ENCODE assay signal across 29 cellular contexts in the genomic region with DNA sequence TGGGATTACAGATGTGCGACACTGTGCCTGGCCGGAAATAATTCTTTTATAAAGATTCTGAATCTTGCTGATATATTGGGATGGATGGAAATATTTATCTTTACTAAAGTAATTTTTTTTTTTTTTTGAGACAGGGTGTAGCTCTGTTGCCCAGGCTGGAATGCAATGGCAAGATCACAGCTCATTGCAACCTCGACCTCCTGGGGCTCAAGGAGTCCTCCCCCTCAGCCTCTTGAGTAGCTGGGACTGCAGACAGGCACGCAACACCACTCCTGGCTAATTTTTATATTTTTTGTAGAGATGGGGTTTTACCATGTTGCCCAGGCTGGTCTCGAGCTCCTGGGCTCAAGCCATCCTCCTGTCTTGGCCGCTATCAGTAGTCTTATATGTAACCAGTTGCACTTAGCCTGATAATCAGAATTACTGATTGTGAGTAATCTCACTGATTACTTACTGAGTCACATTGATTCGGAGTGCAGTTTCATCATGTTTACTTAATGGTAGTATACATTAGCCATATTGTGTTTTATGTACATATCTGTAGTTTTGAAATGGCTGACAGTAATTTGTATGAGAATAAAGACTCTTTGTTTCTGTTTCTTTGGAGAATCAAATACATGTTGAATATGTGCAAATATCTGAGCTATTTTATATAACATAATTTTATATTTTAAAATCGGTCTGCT. TPM values are rescaled to one million over a fixed set of nuclear protein-coding genes. Genes with fewer than 3 reads are reported as not detected.
DNase-seq lines count a peak whose midpoint lies in the region; ATAC-seq and TF ChIP-seq lines count a peak whose summit lies in the region.
"Had no signal": no experiment of that assay in that cellular context is flagged by ENCODE, and none has a peak within 500 bp of the region (broad histone marks: within the 10 kb centered on the region; RNA-seq: fewer than 3 reads in every experiment).

No MANE protein-coding gene starts in this region.

- POLR2A ChIA-PET in HEK293 (lab: Yijun Ruan, JAX), result no interaction called here

- H3K4me3 Mint-ChIP-seq in progenitor cell of endocrine pancreas (ENCODE audit: low read depth), result no peak overlapping the region
- H3K4me3 Mint-ChIP-seq: activated T-cell treated with anti-CD3 and anti-CD28 coated beads, Interleukin-2, amount 50 U/mL, for 4 hours; CD14-positive monocyte; neural progenitor cell; T-helper 17 cell had no signal

- TF ChIP-seq CTCF in HEK293 (tag by site-specific recombination; IDR thresholded peaks at IDR 0.05) (no peak), fibroblast of villous mesenchyme (IDR thresholded peaks at IDR 0.05; ENCODE audit: insufficient read depth, low read depth, low read length) (no peak), progenitor cell of endocrine pancreas (IDR thresholded peaks at IDR 0.05; ENCODE audit: unreplicated experiment) (no peak)

- H3K27ac ChIP-seq in HEK293 (ENCODE audit: extremely low read depth, low read depth, low read length), result no peak overlapping the region
- no peak overlapping the region for H3K27ac ChIP-seq in GM23248
- H3K27ac ChIP-seq: coronary artery, lower lobe of right lung, neural progenitor cell, Peyer's patch, SK-N-MC, tibial artery had no signal

- H3K4me1 Mint-ChIP-seq in progenitor cell of endocrine pancreas (ENCODE audit: low read depth), result peaks cover 56% of the 10 kb centered on the region
- H3K4me1 Mint-ChIP-seq: CD14-positive monocyte had no signal

- peaks cover 62% of the 10 kb centered on the region for H3K79me2 ChIP-seq in GM23248 (ENCODE audit: insufficient read depth)

- in situ Hi-C loops in GM23248 (cut with MboI), result no loop called here

- no peak overlapping the region for H3K4me2 ChIP-seq in GM23248 (ENCODE audit: unreplicated experiment)
- H3K4me2 ChIP-seq: neural progenitor cell had no signal

- H3K4me3 ChIP-seq in HEK293 (ENCODE audit: low read depth, low read length), result no peak overlapping the region
- no peak overlapping the region for H3K4me3 ChIP-seq in fibroblast of villous mesenchyme (ENCODE audit: low read depth, low read length)
- H3K4me3 ChIP-seq in GM23248, result no peak overlapping the region
- H3K4me3 ChIP-seq: breast epithelium, coronary artery, lower lobe of right lung, neural progenitor cell, Peyer's patch, SK-N-MC, tibial artery had no signal

- H3K27ac Mint-ChIP-seq in progenitor cell of endocrine pancreas, result peak overlapping the region; percentile 7
- H3K27ac Mint-ChIP-seq in activated naive CD4-positive, alpha-beta T cell treated with anti-CD3 and anti-CD28 coated beads, Interleukin-2, amount 50 U/mL, for 72 hours, result no peak overlapping the region
- H3K27ac Mint-ChIP-seq: CD14-positive monocyte, neural progenitor cell had no signal

- no peaks in the 10 kb centered on the region for H3K9me3 Mint-ChIP-seq in progenitor cell of endocrine pancreas (ENCODE audit: low read depth)
- H3K9me3 Mint-ChIP-seq in activated naive CD4-positive, alpha-beta T cell treated with anti-CD3 and anti-CD28 coated beads, Interleukin-2, amount 50 U/mL, for 72 hours, result no peaks in the 10 kb centered on the region
- H3K9me3 Mint-ChIP-seq: activated T-cell treated with anti-CD3 and anti-CD28 coated beads, Interleukin-2, amount 50 U/mL, for 4 hours; CD14-positive monocyte; neural progenitor cell had no signal

- ATAC-seq in HG02610 (IDR thresholded peaks at IDR 0.05; ENCODE audit: unreplicated experiment), result no peak
- no peak for ATAC-seq in activated naive CD4-positive, alpha-beta T cell treated with anti-CD3 and anti-CD28 coated beads, Interleukin-2, amount 50 U/mL, for 72 hours
- ATAC-seq: activated T-cell treated with anti-CD3 and anti-CD28 coated beads, Interleukin-2, amount 50 U/mL, for 4 hours; lower lobe of right lung; sciatic nerve; stimulated activated naive CD8-positive, alpha-beta T cell treated with anti-CD3 and anti-CD28 coated beads, Interleukin-15, Interleukin-2, amounts not matched to agents 100 U/mL and 50 U/mL, for 24 hours; T-helper 17 cell had no signal

- H3K36me3 ChIP-seq in HEK293 (ENCODE audit: control insufficient read depth in 2 of 2, insufficient read depth in 1 of 2, low read length in 2 of 2), result peaks cover 0 to 4% of the 10 kb centered on the region in 2 experiments; a peak in 2 of 3 replicates
- H3K36me3 ChIP-seq in GM23248 (ENCODE audit: low read depth), result no peaks in the 10 kb centered on the region
- H3K36me3 ChIP-seq: breast epithelium, neural progenitor cell had no signal

- H3K9me2 ChIP-seq in GM23248 (ENCODE audit: insufficient read depth), result no peaks in the 10 kb centered on the region

- no peaks in the 10 kb centered on the region for H3K27me3 ChIP-seq in GM23248 (replicated peaks; ENCODE audit: insufficient read depth)
- H3K27me3 ChIP-seq: breast epithelium, neural progenitor cell, Peyer's patch, tibial artery had no signal

- H3K36me3 Mint-ChIP-seq in progenitor cell of endocrine pancreas (ENCODE audit: insufficient read depth), result peaks cover 8% of the 10 kb centered on the region
- no peaks in the 10 kb centered on the region for H3K36me3 Mint-ChIP-seq in activated naive CD4-positive, alpha-beta T cell treated with anti-CD3 and anti-CD28 coated beads, Interleukin-2, amount 50 U/mL, for 72 hours

- DNase-seq in RKO (ENCODE audit: low spot score), result peak; percentile 10
- peak; percentile 33 for DNase-seq in fibroblast of villous mesenchyme (ENCODE audit: low read depth)
- no peak for DNase-seq in progenitor cell of endocrine pancreas (ENCODE audit: low spot score, unreplicated experiment)
- DNase-seq in GM23248, result no peak
- no peak for DNase-seq in activated naive CD4-positive, alpha-beta T cell treated with anti-CD3 and anti-CD28 coated beads, Interleukin-2, amount 50 U/mL, for 72 hours (ENCODE audit: low spot score in 2 of 2)
- no peak for DNase-seq in activated effector memory CD4-positive, alpha-beta T cell treated with Interleukin-2 at 50 U/mL for 16 hours
- DNase-seq: activated CD4-positive, alpha-beta T cell treated with anti-CD3 and anti-CD28 coated beads for 48 hours; activated naive CD4-positive, alpha-beta T cell treated with Interleukin-2 at 50 U/mL for 16 hours; activated T-cell treated with anti-CD3 and anti-CD28 coated beads, Interleukin-2, amount 50 U/mL, for 4 hours; amniotic stem cell; lower lobe of right lung; NCI-H2107; NCI-H446 treated with DMSO at 0.1 percent for 48 hours; Peyer's patch; posterior cingulate gyrus; stimulated activated CD4-positive, alpha-beta T cell treated with anti-CD3 and anti-CD28 coated beads, Interleukin-15, amount 100 ng/mL, for 24 hours; stimulated activated naive CD8-positive, alpha-beta T cell treated with anti-CD3 and anti-CD28 coated beads, Interleukin-15, Interleukin-2, amounts not matched to agents 100 U/mL and 50 U/mL, for 24 hours; T-helper 17 cell; tibial artery had no signal

- CTCF ChIA-PET in HEK293 (lab: Yijun Ruan, JAX), result interaction anchor here (0.6 kb wide), 1 partner anchor 855 kb away, joined by 4 read pairs; no protein-coding TSS in a partner anchor

- 84 to 87% methylated on average over 8 of the region's 8 CpGs for WGBS in GM23248 (ENCODE audit: low coverage in 1 of 2, low lambda C conversion rate in 2 of 2, missing lambda C conversion rate in 2 of 2), 2 experiments

- H3K4me1 ChIP-seq in HEK293 (ENCODE audit: control insufficient read depth, insufficient read depth, low read length) (peaks cover 7% of the 10 kb centered on the region), GM23248 (ENCODE audit: insufficient read depth) (peaks cover 10% of the 10 kb centered on the region)
- H3K4me1 ChIP-seq: breast epithelium, lower lobe of right lung, neural progenitor cell, Peyer's patch had no signal

- H3K9ac ChIP-seq in GM23248, result no peak overlapping the region
- H3K9ac ChIP-seq: neural progenitor cell had no signal

- H3K9me3 ChIP-seq in HEK293 (ENCODE audit: control insufficient read depth, insufficient read depth, low read depth, low read length) (no peaks in the 10 kb centered on the region), GM23248 (ENCODE audit: low read depth) (no peaks in the 10 kb centered on the region)
- H3K9me3 ChIP-seq: breast epithelium, lower lobe of right lung, Peyer's patch, tibial artery had no signal

- peaks cover 6% of the 10 kb centered on the region; the same call in 1 of the 2 replicates for H3F3A ChIP-seq in GM23248 (ENCODE audit: insufficient read depth)

- no peak overlapping the region for H2AFZ ChIP-seq in GM23248
- H2AFZ ChIP-seq: neural progenitor cell had no signal

- H3K27me3 Mint-ChIP-seq in progenitor cell of endocrine pancreas, result no peaks in the 10 kb centered on the region
- H3K27me3 Mint-ChIP-seq: T-helper 17 cell had no signal

- H4K20me1 ChIP-seq in GM23248 (ENCODE audit: insufficient read depth), result no peaks in the 10 kb centered on the region

TF ChIP-seq in HEK293, 187 proteins besides CTCF, POLR2A, EP300 and RAD21:
- TF ChIP-seq ZFHX2 (tag by site-specific recombination; conservative IDR thresholded peaks at IDR 0.05), result no peak
- TF ChIP-seq GLIS1 (tag by site-specific recombination; IDR thresholded peaks at IDR 0.05), result peak; percentile 31; the same call in 1 of the 2 replicates

RNA-seq across cellular contexts. Expression of a gene that starts 50.4 kb away (rescaled TPM):
- total RNA-seq in fibroblast of villous mesenchyme (not detected in 2 replicates), progenitor cell of endocrine pancreas (0.48 and 0.53 TPM in 2 replicates)
- not detected in 2 replicates for total RNA-seq in GM23248 (2014; rRNA removed; shearing (Covaris generic))
- polyA plus RNA-seq in GM23248 (2016; fragmentation: Nextera tagmentation; extraction: Ambion mirVana), result not detected in 2 replicates
- not detected for total RNA-seq in activated naive CD4-positive, alpha-beta T cell treated with anti-CD3 and anti-CD28 coated beads, Interleukin-2, amount 50 U/mL, for 72 hours
- total RNA-seq: breast epithelium, H4, kidney epithelial cell, lower lobe of right lung, Peyer's patch, sciatic nerve, T-helper 17 cell had no signal
- polyA plus RNA-seq: CD14-positive monocyte had no signal

Comparison
In these comparisons a context has a peak if more than half of its experiments do, and no peak if none do; other contexts are left out.
1. DNase-seq: peak in RKO (single experiment) and fibroblast of villous mesenchyme (single experiment); none in progenitor cell of endocrine pancreas (single experiment), GM23248 (single experiment), activated naive CD4-positive, alpha-beta T cell treated with anti-CD3 and anti-CD28 coated beads, Interleukin-2, amount 50 U/mL, for 72 hours (0 of 2) and activated effector memory CD4-positive, alpha-beta T cell treated with Interleukin-2 at 50 U/mL for 16 hours (single experiment).